In genomic region chr2:145789636-145790035, GRCh38 we compare ENCODE assay signal across 27 cellular contexts.
"Had no signal": no experiment of that assay in that cellular context is flagged by ENCODE, and none has a peak within 500 bp of the region (broad histone marks: within the 10 kb centered on the region; RNA-seq: fewer than 3 reads in every experiment).

No MANE protein-coding gene starts in this region.

- H3K4me1 Mint-ChIP-seq: activated naive CD8-positive, alpha-beta T cell treated with anti-CD3 and anti-CD28 coated beads, Interleukin-2, amount 10 ng/mL, durations not matched to agents 7 days and 5 days; brain; central memory CD8-positive, alpha-beta T cell had no signal

- H3K36me3 ChIP-seq: ascending aorta, Peyer's patch, SJCRH30 had no signal

- ATAC-seq: activated CD8-positive, alpha-beta T cell treated with anti-CD3 and anti-CD28 coated beads, Interleukin-2, amount 10 ng/mL, durations not matched to agents 7 days and 5 days; SK-N-SH treated with all-trans-retinoic acid at 6 μM for 48 hours had no signal

- H3K9me3 ChIP-seq: ascending aorta, Peyer's patch had no signal

- DNase-seq: activated CD4-positive, alpha-beta T cell treated with anti-CD3 and anti-CD28 coated beads for 48 hours; activated CD4-positive, alpha-beta T cell treated with anti-CD3 and anti-CD28 coated beads, Interleukin-2, amount 50 U/mL, for 4 hours; activated CD4-positive, CD25-positive, alpha-beta regulatory T cell treated with anti-CD3 and anti-CD28 coated beads, Interleukin-2, amount 50 U/mL, for 72 hours; activated CD8-positive, alpha-beta memory T cell treated with anti-CD3 and anti-CD28 coated beads, Interleukin-2, amount 50 U/mL, for 48 hours; activated CD8-positive, alpha-beta T cell treated with anti-CD3 and anti-CD28 coated beads, Interleukin-2, amount 10 ng/mL, durations not matched to agents 7 days and 5 days; activated naive CD4-positive, alpha-beta T cell treated with anti-CD3 and anti-CD28 coated beads, Interleukin-2, amount 50 U/mL, for 16 hours; activated naive CD8-positive, alpha-beta T cell treated with anti-CD3 and anti-CD28 coated beads, Interleukin-2, amount 10 ng/mL, durations not matched to agents 7 days and 5 days; activated T-cell treated with anti-CD3 and anti-CD28 coated beads, Interleukin-2, amount 50 U/mL, for 1 hour; amniotic stem cell; MM.1S; NCI-H1105; NCI-H1436; NCI-H1694 treated with DMSO at 0.1 percent for 48 hours; NCI-H2029 treated with DMSO at 0.1 percent for 48 hours; NCI-H345; NCI-H510A treated with DMSO at 0.1 percent for 48 hours; NCI-H69; NK-92 treated with Interleukin-12 subunit alpha and Interleukin-12 subunit beta, amount 100 ng/mL, for 24 hours; Peyer's patch; Right ventricle myocardium superior; SJCRH30 had no signal

- H3K27ac ChIP-seq: ascending aorta, Peyer's patch, RWPE1, SJCRH30 had no signal

- H3K4me3 Mint-ChIP-seq: activated CD8-positive, alpha-beta T cell treated with anti-CD3 and anti-CD28 coated beads, Interleukin-2, amount 10 ng/mL, durations not matched to agents 7 days and 5 days; activated naive CD8-positive, alpha-beta T cell treated with anti-CD3 and anti-CD28 coated beads, Interleukin-2, amount 10 ng/mL, durations not matched to agents 7 days and 5 days; brain; central memory CD8-positive, alpha-beta T cell; T-helper 1 cell treated with Interleukin-12 subunit alpha and Interleukin-12 subunit beta and Interleukin-4 antibody, amounts not matched to agents 30 μg/mL and 1 μg/mL, for 36 hours had no signal

- H3K27me3 ChIP-seq: ascending aorta, Peyer's patch, SJCRH30 had no signal

- H3K4me3 ChIP-seq: ascending aorta, Peyer's patch, SJCRH30 had no signal

- H3K36me3 Mint-ChIP-seq: activated naive CD8-positive, alpha-beta T cell treated with anti-CD3 and anti-CD28 coated beads, Interleukin-2, amount 10 ng/mL, durations not matched to agents 7 days and 5 days; brain had no signal

- H3K4me1 ChIP-seq: ascending aorta, Peyer's patch, SJCRH30 had no signal

- H3K27ac Mint-ChIP-seq: activated CD8-positive, alpha-beta T cell treated with anti-CD3 and anti-CD28 coated beads, Interleukin-2, amount 10 ng/mL, durations not matched to agents 7 days and 5 days; activated naive CD8-positive, alpha-beta T cell treated with anti-CD3 and anti-CD28 coated beads, Interleukin-2, amount 10 ng/mL, durations not matched to agents 7 days and 5 days; brain; T-helper 1 cell treated with Interleukin-12 subunit alpha and Interleukin-12 subunit beta and Interleukin-4 antibody, amounts not matched to agents 30 μg/mL and 1 μg/mL, for 36 hours had no signal

- H3K27me3 Mint-ChIP-seq: activated naive CD8-positive, alpha-beta T cell treated with anti-CD3 and anti-CD28 coated beads, Interleukin-2, amount 10 ng/mL, durations not matched to agents 7 days and 5 days; central memory CD8-positive, alpha-beta T cell had no signal
